In the genomic region with DNA sequence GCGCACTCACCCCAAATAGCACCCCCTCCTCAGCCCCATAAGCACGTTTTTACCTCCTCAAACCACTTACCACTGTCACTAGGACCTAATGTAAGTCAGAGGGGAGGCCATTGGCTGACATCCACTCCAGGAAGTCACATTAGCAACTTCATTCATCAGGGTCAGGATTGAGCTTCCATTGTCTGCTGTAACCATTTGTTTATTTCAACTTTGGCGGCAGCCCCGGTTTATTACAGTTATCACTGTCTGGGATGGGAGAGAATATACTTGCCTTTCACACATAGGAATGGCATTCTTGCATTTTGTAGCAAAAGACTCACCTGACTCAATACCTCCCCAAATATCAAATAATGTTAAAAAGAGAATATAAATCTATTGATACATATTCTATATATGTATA, we compare ENCODE assay signal across 19 cellular contexts. TPM values are rescaled to one million over a fixed set of nuclear protein-coding genes. Genes with fewer than 3 reads are reported as not detected.
A peak's percentile ranks its signal among the peaks of the same experiment; 100 is the strongest.
DNase-seq lines count a peak whose midpoint lies in the region; ATAC-seq and FAIRE-seq lines count a peak whose summit lies in the region.
"Had no signal": no experiment of that assay in that cellular context is flagged by ENCODE, and none has a peak within 500 bp of the region (broad histone marks: within the 10 kb centered on the region; RNA-seq: fewer than 3 reads in every experiment).

No MANE protein-coding gene starts in this region.

- peaks cover 39% of the 10 kb centered on the region for H3K27me3 Mint-ChIP-seq in dendritic cell treated with granulocyte-macrophage colony-stimulating factor and Interleukin-4, amounts not matched to agents 40 ng/mL and 50 ng/mL, for 4 days

- no peaks in the 10 kb centered on the region for H3K36me3 Mint-ChIP-seq in dendritic cell treated with granulocyte-macrophage colony-stimulating factor and Interleukin-4, amounts not matched to agents 40 ng/mL and 50 ng/mL, for 4 days (ENCODE audit: low read depth)

- intact Hi-C loops in dendritic cell treated with granulocyte-macrophage colony-stimulating factor and Interleukin-4, amounts not matched to agents 40 ng/mL and 50 ng/mL, for 4 days (cut with micrococcal nuclease) = no loop called here

- H3K9me3 Mint-ChIP-seq in dendritic cell treated with granulocyte-macrophage colony-stimulating factor and Interleukin-4, amounts not matched to agents 40 ng/mL and 50 ng/mL, for 4 days = no peaks in the 10 kb centered on the region

- DNase-seq in DMS153 treated with DMSO at 0.1 percent for 48 hours (lab: John Stamatoyannopoulos, UW; ENCODE audit: unreplicated experiment) (peak; percentile 54), MG63 (peak; percentile 59), foreskin melanocyte (peak; percentile 10), HTR-8/SVneo (ENCODE audit: insufficient read length, low spot score) (no peak), EL (no peak)
- DNase-seq: AML-193, Caco-2, GDM1, GOT3, HFFc6, KBM-7, NCI-H69, Peyer's patch, SHP77 had no signal

- ATAC-seq in GM21619 (IDR thresholded peaks at IDR 0.05; ENCODE audit: unreplicated experiment) (no peak), GM21360 (IDR thresholded peaks at IDR 0.05; ENCODE audit: unreplicated experiment) (no peak)

- no peak overlapping the region for H3K4me3 ChIP-seq in MG63
- H3K4me3 ChIP-seq: Peyer's patch had no signal

- no peaks in the 10 kb centered on the region for H3K27me3 ChIP-seq in MG63
- H3K27me3 ChIP-seq: Peyer's patch had no signal

- H3K27ac Mint-ChIP-seq in dendritic cell treated with granulocyte-macrophage colony-stimulating factor and Interleukin-4, amounts not matched to agents 40 ng/mL and 50 ng/mL, for 4 days = peak overlapping the region; percentile 11
- H3K27ac Mint-ChIP-seq: HFFc6 had no signal

- no peak for FAIRE-seq in HTR-8/SVneo (lab: Jason Lieb, UNC)
- FAIRE-seq: GM12892, GM19239 had no signal

- no peak overlapping the region for H3K4me3 Mint-ChIP-seq in dendritic cell treated with granulocyte-macrophage colony-stimulating factor and Interleukin-4, amounts not matched to agents 40 ng/mL and 50 ng/mL, for 4 days
- H3K4me3 Mint-ChIP-seq: HFFc6 had no signal

- no peaks in the 10 kb centered on the region for H3K36me3 ChIP-seq in MG63
- H3K36me3 ChIP-seq: Peyer's patch had no signal

- H3K9me3 ChIP-seq in MG63 = no peaks in the 10 kb centered on the region
- H3K9me3 ChIP-seq: Caco-2, Peyer's patch had no signal

- peaks cover 17% of the 10 kb centered on the region for H3K4me1 Mint-ChIP-seq in dendritic cell treated with granulocyte-macrophage colony-stimulating factor and Interleukin-4, amounts not matched to agents 40 ng/mL and 50 ng/mL, for 4 days (ENCODE audit: low read depth)

RNA-seq across cellular contexts. Expression of gene MAFB, which starts 38.3 kb away (rescaled TPM):
- total RNA-seq in MG63 (2014; rRNA removed; shearing (Covaris generic); ENCODE audit: low replicate concordance) = 0.52 and 2.6 TPM in 2 replicates

Comparison
In these comparisons a context has a peak if more than half of its experiments do, and no peak if none do; other contexts are left out.
1. DNase-seq: peak in DMS153 treated with DMSO at 0.1 percent for 48 hours (single experiment), MG63 (single experiment) and foreskin melanocyte (single experiment); none in HTR-8/SVneo (single experiment) and EL (single experiment).